In the genomic region with DNA sequence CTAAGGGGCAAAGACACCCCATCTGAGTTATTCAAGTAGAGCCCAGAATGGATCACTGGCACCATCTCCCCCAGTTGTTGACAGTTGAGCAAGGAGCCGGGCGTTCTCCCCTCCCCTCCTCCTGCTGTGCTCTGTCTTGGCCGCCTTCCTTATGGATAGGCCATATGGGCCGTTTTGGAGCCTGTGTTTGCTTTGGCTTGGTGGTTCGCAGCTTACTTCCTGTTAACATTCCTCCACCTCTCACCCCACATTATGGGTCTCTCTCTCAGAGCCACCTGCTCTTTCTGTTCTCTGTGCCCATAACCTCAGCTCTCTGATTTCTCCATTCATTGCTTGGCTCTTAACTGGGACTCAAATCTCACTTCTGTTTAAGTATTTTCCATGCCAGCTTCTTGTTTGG, we compare ENCODE assay signal across 16 cellular contexts.
A peak's percentile ranks its signal among the peaks of the same experiment; 100 is the strongest.
DNase-seq lines count a peak whose midpoint lies in the region; ATAC-seq and TF ChIP-seq lines count a peak whose summit lies in the region.
"Had no signal": no experiment of that assay in that cellular context is flagged by ENCODE, and none has a peak within 500 bp of the region (broad histone marks: within the 10 kb centered on the region; RNA-seq: fewer than 3 reads in every experiment).

No MANE protein-coding gene starts in this region.

- no peak for TF ChIP-seq POLR2A in upper lobe of left lung (IDR thresholded peaks at IDR 0.05)

- H3K4me3 Mint-ChIP-seq in activated CD4-positive, alpha-beta T cell treated with anti-CD3 and anti-CD28 coated beads, Interleukin-2, amount 10 ng/mL, durations not matched to agents 7 days and 5 days, result no peak overlapping the region
- H3K4me3 Mint-ChIP-seq: stimulated activated naive B cell treated with anti-CD40 and anti-IgM and Interleukin-4, amounts not matched to agents 10 μg/mL and 1 μg/mL and 100 μg/mL, for 72 hours had no signal

- H3K36me3 Mint-ChIP-seq in activated CD4-positive, alpha-beta T cell treated with anti-CD3 and anti-CD28 coated beads, Interleukin-2, amount 10 ng/mL, durations not matched to agents 7 days and 5 days (ENCODE audit: low read depth), result no peaks in the 10 kb centered on the region
- H3K36me3 Mint-ChIP-seq: stimulated activated naive B cell treated with anti-CD40 and anti-IgM and Interleukin-4, amounts not matched to agents 10 μg/mL and 1 μg/mL and 100 μg/mL, for 72 hours had no signal

- H3K9me3 ChIP-seq in left lung, result no peaks in the 10 kb centered on the region
- no peaks in the 10 kb centered on the region for H3K9me3 ChIP-seq in upper lobe of left lung
- H3K9me3 ChIP-seq: SJSA1 had no signal

- H3K27ac Mint-ChIP-seq in activated CD4-positive, alpha-beta T cell treated with anti-CD3 and anti-CD28 coated beads, Interleukin-2, amount 10 ng/mL, durations not matched to agents 7 days and 5 days, result no peak overlapping the region
- H3K27ac Mint-ChIP-seq: stimulated activated naive B cell treated with anti-CD40 and anti-IgM and Interleukin-4, amounts not matched to agents 10 μg/mL and 1 μg/mL and 100 μg/mL, for 72 hours had no signal

- H3K4me3 ChIP-seq in left lung (no peak overlapping the region), upper lobe of left lung (no peak overlapping the region)
- H3K4me3 ChIP-seq: SJSA1 had no signal

- peaks cover 0 to 7% of the 10 kb centered on the region in 2 donors for H3K4me1 ChIP-seq in left lung
- peaks cover 0 to 20% (median 5%) of the 10 kb centered on the region in 4 donors for H3K4me1 ChIP-seq in upper lobe of left lung
- H3K4me1 ChIP-seq in foreskin keratinocyte, result peaks cover 16% of the 10 kb centered on the region

- peaks cover 9% of the 10 kb centered on the region for H3K27me3 Mint-ChIP-seq in activated CD4-positive, alpha-beta T cell treated with anti-CD3 and anti-CD28 coated beads, Interleukin-2, amount 10 ng/mL, durations not matched to agents 7 days and 5 days
- H3K27me3 Mint-ChIP-seq: stimulated activated naive B cell treated with anti-CD40 and anti-IgM and Interleukin-4, amounts not matched to agents 10 μg/mL and 1 μg/mL and 100 μg/mL, for 72 hours had no signal

- TF ChIP-seq EP300 in upper lobe of left lung (IDR thresholded peaks at IDR 0.05), result no peak

- TF ChIP-seq CTCF in left lung (IDR thresholded peaks at IDR 0.05) (no peak), upper lobe of left lung (IDR thresholded peaks at IDR 0.05) (no peak), foreskin keratinocyte (conservative IDR thresholded peaks at IDR 0.05) (no peak)

- DNase-seq in DMS153 (lab: John Stamatoyannopoulos, UW) (peak; percentile 1), DMS153 treated with DMSO at 0.1 percent for 48 hours (lab: John Stamatoyannopoulos, UW; ENCODE audit: unreplicated experiment) (no peak), cerebellum (ENCODE audit: low spot score) (peak; percentile 1), left lung (no peak), upper lobe of left lung (no peak), retina (no peak), foreskin keratinocyte (no peak)
- no peak for DNase-seq in activated CD4-positive, alpha-beta T cell treated with anti-CD3 and anti-CD28 coated beads, Interleukin-2, amount 10 ng/mL, durations not matched to agents 7 days and 5 days
- DNase-seq: activated T-cell treated with anti-CD3 and anti-CD28 coated beads, Interleukin-2, amount 50 U/mL, for 1 hour; kidney glomerular epithelial cell; NCI-H2227 treated with DMSO at 0.1 percent for 48 hours; occipital lobe; stimulated activated CD4-positive, alpha-beta T cell treated with anti-CD3 and anti-CD28 coated beads, Interleukin-1b, Interleukin-23, amount 100 ng/mL, for 48 hours; stimulated activated naive B cell treated with anti-CD40 and anti-IgM and Interleukin-4, amounts not matched to agents 10 μg/mL and 1 μg/mL and 100 μg/mL, for 72 hours had no signal

- CTCF ChIA-PET in activated CD4-positive, alpha-beta T cell treated with anti-CD3 and anti-CD28 coated beads, Interleukin-2, amount 10 ng/mL, durations not matched to agents 7 days and 5 days (lab: Charles Lee), result interaction anchor here (0.9 kb wide), 1 partner anchor 9 kb away, joined by 3 read pairs; no protein-coding TSS in a partner anchor

- intact Hi-C loops in left lung (cut with DNase I), result no loop called here

- POLR2A ChIA-PET in activated CD4-positive, alpha-beta T cell treated with anti-CD3 and anti-CD28 coated beads, Interleukin-2, amount 10 ng/mL, durations not matched to agents 7 days and 5 days (lab: Charles Lee), result no interaction called here

- H3K9me3 Mint-ChIP-seq in activated CD4-positive, alpha-beta T cell treated with anti-CD3 and anti-CD28 coated beads, Interleukin-2, amount 10 ng/mL, durations not matched to agents 7 days and 5 days, result no peaks in the 10 kb centered on the region
- H3K9me3 Mint-ChIP-seq: stimulated activated naive B cell treated with anti-CD40 and anti-IgM and Interleukin-4, amounts not matched to agents 10 μg/mL and 1 μg/mL and 100 μg/mL, for 72 hours had no signal

- H3K36me3 ChIP-seq in left lung (no peaks in the 10 kb centered on the region), upper lobe of left lung (no peaks in the 10 kb centered on the region)
- H3K36me3 ChIP-seq: SJSA1 had no signal

- 52 to 58% methylated on average over 5 of the region's 5 CpGs for WGBS in upper lobe of left lung, 2 donors

- peak; percentile 14 for ATAC-seq in left lung
- peak in 1 of 2 donors; percentile 5 for ATAC-seq in upper lobe of left lung (ENCODE audit: low FRiP score in 2 of 2)
- ATAC-seq in foreskin keratinocyte, result no peak
- ATAC-seq: stimulated activated naive B cell treated with anti-CD40 and anti-IgM and Interleukin-4, amounts not matched to agents 10 μg/mL and 1 μg/mL and 100 μg/mL, for 72 hours had no signal

- H3K4me1 Mint-ChIP-seq in activated CD4-positive, alpha-beta T cell treated with anti-CD3 and anti-CD28 coated beads, Interleukin-2, amount 10 ng/mL, durations not matched to agents 7 days and 5 days, result no peaks in the 10 kb centered on the region
- H3K4me1 Mint-ChIP-seq: stimulated activated naive B cell treated with anti-CD40 and anti-IgM and Interleukin-4, amounts not matched to agents 10 μg/mL and 1 μg/mL and 100 μg/mL, for 72 hours had no signal

- H3K27ac ChIP-seq in left lung (peak overlapping the region in 1 of 2 donors; percentile 26), upper lobe of left lung (peak overlapping the region; percentile 24 to 57 (median 44)), foreskin keratinocyte (no peak overlapping the region)
- H3K27ac ChIP-seq: 22Rv1, SJSA1 had no signal

- H3K27me3 ChIP-seq in left lung (no peaks in the 10 kb centered on the region), upper lobe of left lung (no peaks in the 10 kb centered on the region), foreskin keratinocyte (no peaks in the 10 kb centered on the region)
- H3K27me3 ChIP-seq: SJSA1 had no signal

Comparison
In these comparisons a context has a peak if more than half of its experiments do, and no peak if none do; other contexts are left out.
1. DNase-seq: peak in DMS153 (single experiment) and cerebellum (single experiment); none in DMS153 treated with DMSO at 0.1 percent for 48 hours (single experiment), left lung (0 of 2), upper lobe of left lung (0 of 2), activated CD4-positive, alpha-beta T cell treated with anti-CD3 and anti-CD28 coated beads, Interleukin-2, amount 10 ng/mL, durations not matched to agents 7 days and 5 days (single experiment), retina (single experiment) and foreskin keratinocyte (0 of 2).